Comparison of ENCODE assay signal across 14 cellular contexts in genomic region chr9:14107495-14107894, GRCh38.
"Had no signal": no experiment of that assay in that cellular context is flagged by ENCODE, and none has a peak within 500 bp of the region (broad histone marks: within the 10 kb centered on the region; RNA-seq: fewer than 3 reads in every experiment).

No MANE protein-coding gene starts in this region.

- H3K4me3 ChIP-seq: dorsolateral prefrontal cortex, esophagus muscularis mucosa, mucosa of descending colon, psoas muscle, right lobe of liver, thoracic aorta had no signal

- H3K9me3 Mint-ChIP-seq: activated CD4-positive, alpha-beta memory T cell treated with anti-CD3 and anti-CD28 coated beads, Interleukin-2, amount 10 ng/mL, durations not matched to agents 7 days and 5 days; activated T-cell treated with anti-CD3 and anti-CD28 coated beads, Interleukin-2, amount 50 U/mL, for 24 hours had no signal

- H3K27ac Mint-ChIP-seq: activated CD4-positive, alpha-beta memory T cell treated with anti-CD3 and anti-CD28 coated beads, Interleukin-2, amount 10 ng/mL, durations not matched to agents 7 days and 5 days; activated T-cell treated with anti-CD3 and anti-CD28 coated beads, Interleukin-2, amount 50 U/mL, for 24 hours; natural killer cell; T-helper 17 cell had no signal

- DNase-seq: activated CD4-positive, alpha-beta memory T cell treated with anti-CD3 and anti-CD28 coated beads, Interleukin-2, amount 10 ng/mL, durations not matched to agents 7 days and 5 days; activated CD4-positive, alpha-beta T cell treated with anti-CD3 and anti-CD28 coated beads for 4 hours; activated naive CD4-positive, alpha-beta T cell treated with anti-CD3 and anti-CD28 coated beads, Interleukin-2, amount 50 U/mL, for 16 hours; activated T-cell treated with anti-CD3 and anti-CD28 coated beads, Interleukin-2, amount 50 U/mL, for 24 hours; dorsolateral prefrontal cortex; mucosa of descending colon; natural killer cell; occipital lobe; psoas muscle; right lobe of liver; stimulated activated CD4-positive, alpha-beta T cell treated with anti-CD3 and anti-CD28 coated beads, Interleukin-2, amount 100 ng/mL, for 24 hours; T-helper 17 cell had no signal

- H3K27ac ChIP-seq: dorsolateral prefrontal cortex, esophagus muscularis mucosa, psoas muscle, thoracic aorta had no signal

- H3K27me3 Mint-ChIP-seq: activated CD4-positive, alpha-beta memory T cell treated with anti-CD3 and anti-CD28 coated beads, Interleukin-2, amount 10 ng/mL, durations not matched to agents 7 days and 5 days; activated T-cell treated with anti-CD3 and anti-CD28 coated beads, Interleukin-2, amount 50 U/mL, for 24 hours; T-helper 17 cell had no signal

- H3K9me3 ChIP-seq: esophagus muscularis mucosa, mucosa of descending colon, psoas muscle, right lobe of liver, thoracic aorta had no signal

- H3K4me3 Mint-ChIP-seq: activated CD4-positive, alpha-beta memory T cell treated with anti-CD3 and anti-CD28 coated beads, Interleukin-2, amount 10 ng/mL, durations not matched to agents 7 days and 5 days; activated T-cell treated with anti-CD3 and anti-CD28 coated beads, Interleukin-2, amount 50 U/mL, for 24 hours; natural killer cell; T-helper 17 cell had no signal

- ATAC-seq: natural killer cell, psoas muscle, T-helper 17 cell had no signal

- H3K36me3 Mint-ChIP-seq: natural killer cell had no signal

- H3K27me3 ChIP-seq: dorsolateral prefrontal cortex, esophagus muscularis mucosa, right lobe of liver had no signal

- H3K36me3 ChIP-seq: thoracic aorta had no signal

- H3K4me1 Mint-ChIP-seq: activated CD4-positive, alpha-beta memory T cell treated with anti-CD3 and anti-CD28 coated beads, Interleukin-2, amount 10 ng/mL, durations not matched to agents 7 days and 5 days; natural killer cell; T-helper 17 cell had no signal
